Comparison of ENCODE assay signal across 8 cellular contexts in genomic region chr21:36976882-36977651, GRCh38. TPM values are rescaled to one million over a fixed set of nuclear protein-coding genes. Genes with fewer than 3 reads are reported as not detected.
DNase-seq lines count a peak whose midpoint lies in the region; ATAC-seq lines count a peak whose summit lies in the region.

No MANE protein-coding gene starts in this region.

- ATAC-seq in GM19023 (IDR thresholded peaks at IDR 0.05; ENCODE audit: unreplicated experiment) (peak; percentile 61), HG03432 (IDR thresholded peaks at IDR 0.05; ENCODE audit: unreplicated experiment) (peak; percentile 77)

- DNase-seq in COLO829 (ENCODE audit: low spot score): peak; percentile 55
- peak; percentile 50 for DNase-seq in NCI-H526 treated with DMSO at 0.1 percent for 48 hours (lab: John Stamatoyannopoulos, UW)
- DNase-seq in activated T-cell treated with anti-CD3 and anti-CD28 coated beads for 4 hours: peak; percentile 9
- DNase-seq in globus pallidus (ENCODE audit: low spot score): peak; percentile 39
- peak; percentile 80 for DNase-seq in renal cortical epithelial cell (ENCODE audit: low read depth)
- no peak for DNase-seq in NCI-H510A (lab: John Stamatoyannopoulos, UW)

RNA-seq across cellular contexts. Expression of gene HLCS, which starts 10.6 kb away (rescaled TPM):
- total RNA-seq in renal cortical epithelial cell: 19.3 and 42.6 TPM in 2 replicates

RNA-seq across cellular contexts. Expression of gene RIPPLY3, which starts 29.4 kb away (rescaled TPM):
- 0.15 and 0.69 TPM in 2 replicates for total RNA-seq in renal cortical epithelial cell
